Comparison of ENCODE assay signal across 8 cellular contexts in the genomic region with DNA sequence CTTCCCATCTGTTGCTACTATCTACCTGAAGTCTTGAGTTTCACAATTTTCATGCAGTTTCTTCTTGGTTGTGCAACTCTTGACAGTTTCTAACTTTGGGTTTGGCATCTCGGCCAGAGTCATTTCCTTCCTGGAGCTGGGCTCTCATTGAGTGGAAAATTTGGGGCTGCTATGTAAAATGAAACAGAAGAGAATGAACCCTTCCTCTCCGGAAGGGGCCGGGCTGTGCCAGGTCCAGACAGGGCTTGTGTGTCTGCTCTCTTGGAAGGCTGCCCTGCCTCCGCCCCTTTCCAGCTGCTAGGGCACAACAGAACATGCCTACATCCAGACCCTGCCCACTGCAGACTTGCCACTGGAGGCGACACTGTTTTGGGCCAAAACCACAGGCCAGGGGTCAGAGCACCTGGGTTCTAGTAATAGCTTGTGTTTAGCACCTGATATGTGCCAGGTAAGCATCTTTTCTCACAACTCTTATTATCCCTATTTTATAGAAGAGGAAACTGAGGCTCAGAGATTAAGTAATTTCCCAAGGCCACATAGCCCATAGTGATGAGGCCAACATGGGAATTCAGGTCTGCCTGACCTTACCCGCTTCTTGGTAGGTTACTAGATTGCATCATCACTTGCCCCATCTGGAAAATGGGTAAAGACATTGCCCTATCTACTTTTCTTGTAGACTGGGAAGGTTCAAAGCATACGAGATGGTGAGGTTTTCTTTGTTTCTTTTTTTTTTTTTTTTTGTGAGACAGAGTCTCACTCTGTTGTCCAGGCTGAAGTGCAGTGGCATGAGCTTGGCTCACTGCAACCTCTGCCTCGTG. TPM values are rescaled to one million over a fixed set of nuclear protein-coding genes. Genes with fewer than 3 reads are reported as not detected.
DNase-seq lines count a peak whose midpoint lies in the region; ATAC-seq lines count a peak whose summit lies in the region.

No MANE protein-coding gene starts in this region.

- H3K27ac ChIP-seq in BLaER1: peak overlapping the region; percentile 93

- peaks cover 100% of the 10 kb centered on the region for H3K4me1 ChIP-seq in BLaER1

- peak; percentile 30 for ATAC-seq in activated T-helper 17 cell treated with anti-CD3 and anti-CD28 coated beads, Interleukin-2, amount 50 U/mL, for 72 hours (replicated peaks)
- no peak for ATAC-seq in HG03139 (IDR thresholded peaks at IDR 0.05; ENCODE audit: unreplicated experiment)

- H3K27me3 Mint-ChIP-seq in activated T-helper 17 cell treated with anti-CD3 and anti-CD28 coated beads, Interleukin-2, amount 50 U/mL, for 72 hours: no peaks in the 10 kb centered on the region

- H3K36me3 ChIP-seq in BLaER1: no peaks in the 10 kb centered on the region

- no peaks in the 10 kb centered on the region for H3K9me3 ChIP-seq in BLaER1

- no peaks in the 10 kb centered on the region for H4K20me1 ChIP-seq in BLaER1

- peak overlapping the region; percentile 92 for H3K4me2 ChIP-seq in BLaER1

- H3K27me3 ChIP-seq in BLaER1: no peaks in the 10 kb centered on the region

- peak overlapping the region; percentile 70 for H3K9ac ChIP-seq in BLaER1

- H3K4me3 ChIP-seq in BLaER1: peak overlapping the region; percentile 57

- peak overlapping the region; percentile 76 for H3K27ac Mint-ChIP-seq in activated T-helper 17 cell treated with anti-CD3 and anti-CD28 coated beads, Interleukin-2, amount 50 U/mL, for 72 hours

- no peaks in the 10 kb centered on the region for H3K36me3 Mint-ChIP-seq in activated T-helper 17 cell treated with anti-CD3 and anti-CD28 coated beads, Interleukin-2, amount 50 U/mL, for 72 hours (ENCODE audit: low read depth)

- peak overlapping the region; percentile 58 for H3K4me3 Mint-ChIP-seq in activated T-helper 17 cell treated with anti-CD3 and anti-CD28 coated beads, Interleukin-2, amount 50 U/mL, for 72 hours

- H3K4me1 Mint-ChIP-seq in activated T-helper 17 cell treated with anti-CD3 and anti-CD28 coated beads, Interleukin-2, amount 50 U/mL, for 72 hours: peaks cover 61% of the 10 kb centered on the region

- DNase-seq in NCI-H1694 (lab: John Stamatoyannopoulos, UW) (peak; percentile 35), glomerular endothelial cell (ENCODE audit: extremely low read depth, low read depth, low spot score) (peak; percentile 83), renal cortical epithelial cell (ENCODE audit: low read depth) (peak; percentile 63), NCI-H2081 treated with DMSO at 0.1 percent for 48 hours (lab: John Stamatoyannopoulos, UW) (no peak), NCI-H526 treated with DMSO at 0.1 percent for 48 hours (lab: John Stamatoyannopoulos, UW) (no peak)

- no peaks in the 10 kb centered on the region for H3K9me3 Mint-ChIP-seq in activated T-helper 17 cell treated with anti-CD3 and anti-CD28 coated beads, Interleukin-2, amount 50 U/mL, for 72 hours

RNA-seq across cellular contexts. Expression of a gene that starts 25.0 kb away (rescaled TPM):
- 10 to 100 TPM in 1 of 2 donors, 1 to 10 TPM in 1; 5.6 to 10.1 TPM for total RNA-seq in activated T-helper 17 cell treated with anti-CD3 and anti-CD28 coated beads, Interleukin-2, amount 50 U/mL, for 72 hours
- total RNA-seq in glomerular endothelial cell (41.6 and 50.1 TPM in 2 replicates), renal cortical epithelial cell (13.7 and 56.6 TPM in 2 replicates)

RNA-seq across cellular contexts. Expression of a gene that starts 48.2 kb away (rescaled TPM):
- total RNA-seq in activated T-helper 17 cell treated with anti-CD3 and anti-CD28 coated beads, Interleukin-2, amount 50 U/mL, for 72 hours: 10 to 100 TPM; 62.7 to 63.7 TPM
- total RNA-seq in glomerular endothelial cell (47.1 and 50.7 TPM in 2 replicates), renal cortical epithelial cell (63.4 and 69.2 TPM in 2 replicates)

RNA-seq across cellular contexts. Expression of a gene that starts 58.5 kb away (rescaled TPM):
- 10 to 100 TPM; 56.7 to 71.7 TPM for total RNA-seq in activated T-helper 17 cell treated with anti-CD3 and anti-CD28 coated beads, Interleukin-2, amount 50 U/mL, for 72 hours
- total RNA-seq in glomerular endothelial cell: 14.6 and 19.5 TPM in 2 replicates
- total RNA-seq in renal cortical epithelial cell: 12.2 and 18.8 TPM in 2 replicates

Comparison
In these comparisons a context has a peak if more than half of its experiments do, and no peak if none do; other contexts are left out.
1. DNase-seq: peak in NCI-H1694 (single experiment), glomerular endothelial cell (single experiment) and renal cortical epithelial cell (single experiment); none in NCI-H2081 treated with DMSO at 0.1 percent for 48 hours (single experiment) and NCI-H526 treated with DMSO at 0.1 percent for 48 hours (single experiment).